ENCODE assay signal across 9 cellular contexts in genomic region chr9:86724528-86724927, GRCh38.
"Had no signal": no experiment of that assay in that cellular context is flagged by ENCODE, and none has a peak within 500 bp of the region (broad histone marks: within the 10 kb centered on the region; RNA-seq: fewer than 3 reads in every experiment).

No MANE protein-coding gene starts in this region.

- H3K4me3 ChIP-seq: GM23338, HAP-1 had no signal

- H3K9ac ChIP-seq: KMS-11 had no signal

- H3K4me3 Mint-ChIP-seq: GM23338, HFFc6 had no signal

- H3K4me2 ChIP-seq: GM23338, KMS-11 had no signal

- H3K9me3 ChIP-seq: HAP-1 had no signal

- H3K27ac Mint-ChIP-seq: GM23338, HFFc6 had no signal

- DNase-seq: H7, HFFc6, KBM-7 had no signal

- ATAC-seq: GM23338, HCT116 had no signal

- H3K36me3 ChIP-seq: HAP-1 had no signal

- H3K9me3 Mint-ChIP-seq: GM23338, HFFc6 had no signal

- H3K4me1 ChIP-seq: HAP-1 had no signal

- FAIRE-seq: H1, HTR-8/SVneo had no signal

- H3K27ac ChIP-seq: KMS-11 had no signal

- H2AFZ ChIP-seq: GM23338 had no signal
